Comparison of ENCODE assay signal across 1 cellular context in the genomic region with DNA sequence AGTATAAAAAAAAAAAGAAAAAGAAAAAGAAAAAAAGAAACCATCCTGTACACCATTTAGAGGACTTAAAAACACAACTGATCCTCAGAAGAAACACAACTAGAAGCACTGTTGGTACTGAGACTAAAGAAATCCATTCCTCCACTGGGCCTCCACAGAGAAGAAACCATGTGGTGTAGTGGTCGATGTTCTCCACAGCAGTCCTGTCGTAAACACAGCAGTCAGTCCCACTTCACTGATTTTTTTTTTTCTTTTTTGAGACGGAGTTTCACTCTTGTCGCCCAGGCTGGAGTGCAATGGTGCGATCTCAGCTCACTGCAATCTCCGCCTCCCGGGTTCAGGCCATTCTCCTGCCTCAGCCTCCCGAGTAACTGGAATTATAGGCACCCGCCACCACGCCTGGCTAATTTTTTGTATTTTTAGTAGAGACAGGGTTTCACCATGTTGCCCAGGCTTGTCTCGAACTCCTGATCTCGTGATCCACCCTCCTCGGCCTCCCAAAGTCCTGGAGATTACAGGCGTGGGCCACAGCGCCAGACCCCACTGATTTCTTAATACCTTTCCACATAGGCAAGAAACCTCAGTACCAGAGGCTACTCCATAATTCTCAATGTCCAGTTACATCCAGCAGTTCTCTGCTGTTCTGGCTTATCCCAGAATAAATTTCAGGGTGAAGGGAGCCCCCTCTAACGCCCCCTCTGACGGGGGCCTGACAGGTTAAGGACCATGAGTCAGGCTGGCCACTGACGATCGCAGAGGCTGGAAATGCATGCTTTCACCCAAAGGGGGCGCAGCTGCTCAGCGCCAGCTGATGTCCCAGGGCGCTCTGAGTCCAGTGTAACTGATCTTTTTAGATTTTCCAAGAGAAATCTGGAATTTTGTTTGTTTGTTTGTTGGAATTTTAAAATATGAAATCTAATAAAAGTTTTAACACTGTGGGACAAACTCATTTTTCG.
TF ChIP-seq lines count a peak whose summit lies in the region.

No MANE protein-coding gene starts in this region.

TF ChIP-seq in IMR-90, 13 proteins besides CTCF, POLR2A, EP300 and RAD21 (continued from another document):
- TF ChIP-seq ELK1 (IDR thresholded peaks at IDR 0.05; ENCODE audit: borderline replicate concordance, low read depth, low read length) (no peak), FOS (IDR thresholded peaks at IDR 0.05; ENCODE audit: low read depth, low read length) (no peak)
